Comparison of ENCODE assay signal across 21 cellular contexts in genomic region chr4:93759506-93759905, GRCh38.
DNase-seq lines count a peak whose midpoint lies in the region; FAIRE-seq and TF ChIP-seq lines count a peak whose summit lies in the region.
"Had no signal": no experiment of that assay in that cellular context is flagged by ENCODE, and none has a peak within 500 bp of the region (broad histone marks: within the 10 kb centered on the region; RNA-seq: fewer than 3 reads in every experiment).

No MANE protein-coding gene starts in this region.

- H2AFZ ChIP-seq in osteoblast (ENCODE audit: low read length) = no peak overlapping the region

- H3K27ac ChIP-seq in small intestine (ENCODE audit: low read depth in 1 of 2, low read length in 1 of 2) = peak overlapping the region in 1 of 2 donors; percentile 81
- no peak overlapping the region for H3K27ac ChIP-seq in effector memory CD4-positive, alpha-beta T cell (ENCODE audit: insufficient read depth, low read length, poor library complexity, severe bottlenecking)
- H3K27ac ChIP-seq in osteoblast (ENCODE audit: low read depth, low read length) = no peak overlapping the region
- H3K27ac ChIP-seq: right lobe of liver, thyroid gland had no signal

- FAIRE-seq in small intestine (lab: Jason Lieb, UNC) = peak; percentile 97
- FAIRE-seq: HepG2, islet of Langerhans had no signal

- H3K27me3 ChIP-seq in small intestine (ENCODE audit: control insufficient read depth in 2 of 2, insufficient read depth in 2 of 2, low read length in 2 of 2) (no peaks in the 10 kb centered on the region), osteoblast (ENCODE audit: insufficient read depth, low read length) (no peaks in the 10 kb centered on the region)
- no peaks in the 10 kb centered on the region for H3K27me3 ChIP-seq in effector memory CD4-positive, alpha-beta T cell (replicated peaks; ENCODE audit: control insufficient read depth, insufficient read depth, low read length, poor library complexity, severe bottlenecking)
- H3K27me3 ChIP-seq: right lobe of liver, thyroid gland had no signal

- no peak overlapping the region for H3K4me3 ChIP-seq in epithelial cell of esophagus (ENCODE audit: low read length)
- no peak overlapping the region for H3K4me3 ChIP-seq in small intestine (ENCODE audit: low read depth in 1 of 2, low read length in 2 of 2)
- H3K4me3 ChIP-seq in effector memory CD4-positive, alpha-beta T cell (ENCODE audit: insufficient read depth, low read depth, low read length, poor library complexity, severe bottlenecking) = no peak overlapping the region
- no peak overlapping the region for H3K4me3 ChIP-seq in osteoblast (ENCODE audit: insufficient read depth, low read length)
- H3K4me3 ChIP-seq: right lobe of liver, thyroid gland had no signal

- 7 to 28% (median 17%) methylated on average over 2 of the region's 2 CpGs for WGBS in small intestine, 3 donors

- in situ Hi-C loops in KBM-7 (cut with MboI; ENCODE audit: low pct_unique_long_range_greater_than_20kb, low sequenced_read_pairs) = no loop called here

- H3K79me2 ChIP-seq in osteoblast (ENCODE audit: insufficient read depth, low read length) = no peaks in the 10 kb centered on the region

- DNase-seq in KBM-7 (peak; percentile 4), NCI-H69 (lab: John Stamatoyannopoulos, UW) (peak; percentile 3), epithelial cell of esophagus (ENCODE audit: low read depth) (peak; percentile 4), small intestine (peak; percentile 99), osteoblast (ENCODE audit: insufficient read length, low spot score, missing footprints) (no peak), AG20443 (ENCODE audit: low spot score) (no peak)
- no peak for DNase-seq in effector memory CD4-positive, alpha-beta T cell
- DNase-seq: activated CD4-positive, alpha-beta T cell treated with anti-CD3 and anti-CD28 coated beads for 4 hours; activated naive CD4-positive, alpha-beta T cell treated with anti-CD3 and anti-CD28 coated beads, Interleukin-2, amount 50 U/mL, for 16 hours; CD4-positive, CD25-positive, alpha-beta regulatory T cell; HCEC 1CT; head of caudate nucleus; midbrain; NCI-H526; right lobe of liver; stimulated activated CD4-positive, alpha-beta T cell treated with anti-CD3 and anti-CD28 coated beads, Interleukin-2, amount 100 ng/mL, for 48 hours; stimulated activated CD8-positive, alpha-beta memory T cell treated with anti-CD3 and anti-CD28 coated beads, Interleukin-4, amount 100 ng/mL, for 48 hours; T-cell; thyroid gland had no signal

- TF ChIP-seq CTCF in epithelial cell of esophagus (IDR thresholded peaks at IDR 0.05; ENCODE audit: insufficient read depth, low read depth, low read length, missing control alignments) (no peak), osteoblast (IDR thresholded peaks at IDR 0.05; ENCODE audit: extremely low read depth, low read depth, low read length) (no peak)

- H3K36me3 ChIP-seq in small intestine (ENCODE audit: control insufficient read depth in 2 of 2, insufficient read depth in 2 of 2, low read length in 2 of 2) (no peaks in the 10 kb centered on the region), osteoblast (ENCODE audit: insufficient read depth, low read length) (no peaks in the 10 kb centered on the region)
- H3K36me3 ChIP-seq in effector memory CD4-positive, alpha-beta T cell (ENCODE audit: control insufficient read depth, insufficient read depth, low read length) = no peaks in the 10 kb centered on the region
- H3K36me3 ChIP-seq: right lobe of liver, thyroid gland had no signal

- no peaks in the 10 kb centered on the region for H4K20me1 ChIP-seq in osteoblast (ENCODE audit: insufficient read depth, low read length)

- H3K4me1 ChIP-seq in small intestine (ENCODE audit: control insufficient read depth in 2 of 2, insufficient read depth in 1 of 2, low read depth in 1 of 2, low read length in 1 of 2) (peaks cover 3% of the 10 kb centered on the region in 2 donors), osteoblast (ENCODE audit: insufficient read depth, low read length) (no peaks in the 10 kb centered on the region)
- no peaks in the 10 kb centered on the region for H3K4me1 ChIP-seq in effector memory CD4-positive, alpha-beta T cell (ENCODE audit: control insufficient read depth, insufficient read depth, low read length, poor library complexity, severe bottlenecking)
- H3K4me1 ChIP-seq: right lobe of liver, thyroid gland had no signal

- H3K9me3 ChIP-seq in small intestine (ENCODE audit: control insufficient read depth, low read depth) = no peaks in the 10 kb centered on the region
- H3K9me3 ChIP-seq in effector memory CD4-positive, alpha-beta T cell (ENCODE audit: control insufficient read depth, low read length) = no peaks in the 10 kb centered on the region
- H3K9me3 ChIP-seq in osteoblast (ENCODE audit: low read depth, low read length) = no peaks in the 10 kb centered on the region
- H3K9me3 ChIP-seq: right lobe of liver, thyroid gland had no signal

- H3K4me2 ChIP-seq in osteoblast (ENCODE audit: insufficient read depth, low read length) = no peak overlapping the region

Comparison
In these comparisons a context has a peak if more than half of its experiments do, and no peak if none do; other contexts are left out.
1. DNase-seq: peak in KBM-7 (single experiment), NCI-H69 (single experiment), epithelial cell of esophagus (single experiment) and small intestine (single experiment); none in effector memory CD4-positive, alpha-beta T cell (0 of 3), osteoblast (single experiment) and AG20443 (single experiment).